1 cellular context compared by ENCODE assay signal in genomic region chr22:46145361-46145851, GRCh38.
TF ChIP-seq lines count a peak whose summit lies in the region.

No MANE protein-coding gene starts in this region.

TF ChIP-seq in IMR-90, 13 proteins besides CTCF, POLR2A, EP300 and RAD21:
- TF ChIP-seq RCOR1 (IDR thresholded peaks at IDR 0.05; ENCODE audit: insufficient replicate concordance, low read length) (no peak), RFX5 (IDR thresholded peaks at IDR 0.05; ENCODE audit: low read depth, low read length) (no peak), CHD1 (IDR thresholded peaks at IDR 0.05; ENCODE audit: low read depth, low read length) (no peak), ELK1 (IDR thresholded peaks at IDR 0.05; ENCODE audit: borderline replicate concordance, low read depth, low read length) (no peak), MAZ (IDR thresholded peaks at IDR 0.05; ENCODE audit: borderline replicate concordance, low read depth, low read length) (no peak), BHLHE40 (IDR thresholded peaks at IDR 0.05; ENCODE audit: low read depth, low read length) (no peak), NFE2L2 (IDR thresholded peaks at IDR 0.05; ENCODE audit: low read depth, low read length) (no peak), SMC3 (IDR thresholded peaks at IDR 0.05; ENCODE audit: low read depth, low read length) (no peak), MAFK (IDR thresholded peaks at IDR 0.05; ENCODE audit: low read depth, low read length) (no peak), CEBPB (IDR thresholded peaks at IDR 0.05; ENCODE audit: low read depth, low read length) (no peak), FOS (IDR thresholded peaks at IDR 0.05; ENCODE audit: low read depth, low read length) (no peak), USF2 (IDR thresholded peaks at IDR 0.05; ENCODE audit: low read depth, low read length) (no peak), MXI1 (IDR thresholded peaks at IDR 0.05; ENCODE audit: borderline replicate concordance, low read depth, low read length) (no peak)
